Comparison of ENCODE assay signal across 29 cellular contexts in the genomic region with DNA sequence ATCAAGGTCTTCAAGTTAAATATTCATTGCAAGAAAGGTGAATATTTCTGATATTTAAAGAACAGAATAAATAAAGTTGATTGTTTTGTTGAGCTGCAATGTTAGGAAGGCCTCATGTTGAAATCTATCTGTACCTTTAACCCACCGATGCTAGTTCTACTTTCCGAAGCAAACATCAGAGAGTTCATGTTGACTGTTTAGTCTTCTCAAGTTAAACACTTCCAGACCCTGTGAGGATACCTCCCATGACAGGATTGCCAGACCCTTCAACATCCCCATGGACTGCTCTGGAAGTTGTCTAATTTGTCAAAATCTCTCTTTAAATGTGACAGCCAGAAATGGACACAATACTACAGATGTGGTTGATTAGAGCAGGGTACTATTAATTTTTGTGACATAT. TPM values are rescaled to one million over a fixed set of nuclear protein-coding genes. Genes with fewer than 3 reads are reported as not detected.
DNase-seq lines count a peak whose midpoint lies in the region; ATAC-seq, FAIRE-seq and TF ChIP-seq lines count a peak whose summit lies in the region.
"Had no signal": no experiment of that assay in that cellular context is flagged by ENCODE, and none has a peak within 500 bp of the region (broad histone marks: within the 10 kb centered on the region; RNA-seq: fewer than 3 reads in every experiment).

No MANE protein-coding gene starts in this region.

- H3K36me3 Mint-ChIP-seq in astrocyte (ENCODE audit: low read depth, unreplicated experiment) = no peaks in the 10 kb centered on the region
- H3K36me3 Mint-ChIP-seq: activated naive CD4-positive, alpha-beta T cell treated with anti-CD3 and anti-CD28 coated beads, Interleukin-2, amount 10 ng/mL, durations not matched to agents 7 days and 5 days; CD14-positive monocyte; naive B cell had no signal

- intact Hi-C loops in right lobe of liver (cut with DNase I) = no loop called here

- no peak overlapping the region for H3K9ac ChIP-seq in astrocyte (ENCODE audit: low read length)

- no peak overlapping the region for H3K4me3 Mint-ChIP-seq in astrocyte (ENCODE audit: unreplicated experiment)
- H3K4me3 Mint-ChIP-seq: activated naive CD4-positive, alpha-beta T cell treated with anti-CD3 and anti-CD28 coated beads, Interleukin-2, amount 10 ng/mL, durations not matched to agents 7 days and 5 days; activated T-helper 17 cell treated with anti-CD3 and anti-CD28 coated beads, Interleukin-2, amount 50 U/mL, for 72 hours; naive B cell had no signal

- H3K27ac Mint-ChIP-seq in astrocyte (ENCODE audit: unreplicated experiment) = no peak overlapping the region
- H3K27ac Mint-ChIP-seq: activated naive CD4-positive, alpha-beta T cell treated with anti-CD3 and anti-CD28 coated beads, Interleukin-2, amount 10 ng/mL, durations not matched to agents 7 days and 5 days; activated T-helper 17 cell treated with anti-CD3 and anti-CD28 coated beads, Interleukin-2, amount 50 U/mL, for 72 hours; CD14-positive monocyte; naive B cell had no signal

- peak in 3 of 4 donors; percentile 40 to 65 (median 61) for ATAC-seq in right lobe of liver
- ATAC-seq in HG03342 (IDR thresholded peaks at IDR 0.05; ENCODE audit: unreplicated experiment) = no peak
- no peak for ATAC-seq in HG03097 (IDR thresholded peaks at IDR 0.05; ENCODE audit: low FRiP score, unreplicated experiment)
- no peak for ATAC-seq in GM21447 (IDR thresholded peaks at IDR 0.05; ENCODE audit: unreplicated experiment)
- ATAC-seq: activated T-helper 17 cell treated with anti-CD3 and anti-CD28 coated beads, Interleukin-2, amount 50 U/mL, for 72 hours had no signal

- no peaks in the 10 kb centered on the region for H3K9me3 ChIP-seq in astrocyte (ENCODE audit: insufficient read depth, low read depth, low read length)
- no peaks in the 10 kb centered on the region for H3K9me3 ChIP-seq in right lobe of liver
- H3K9me3 ChIP-seq: Caco-2, left ventricle myocardium inferior, tibial nerve had no signal

- peak overlapping the region; percentile 76 for H3K4me2 ChIP-seq in astrocyte (ENCODE audit: low read length)

- H3K36me3 ChIP-seq in astrocyte (ENCODE audit: insufficient read depth, low read length) = no peaks in the 10 kb centered on the region
- H3K36me3 ChIP-seq in right lobe of liver = no peaks in the 10 kb centered on the region
- H3K36me3 ChIP-seq: left ventricle myocardium inferior, tibial nerve had no signal

- H3K79me2 ChIP-seq in astrocyte (ENCODE audit: insufficient read depth, low read length) = peaks cover 84% of the 10 kb centered on the region

- H3K4me1 Mint-ChIP-seq in astrocyte (ENCODE audit: low read depth, unreplicated experiment) = peaks cover 6% of the 10 kb centered on the region

- DNase-seq in NCI-H748 (lab: John Stamatoyannopoulos, UW; ENCODE audit: unreplicated experiment) (peak; percentile 31), astrocyte (ENCODE audit: low read depth) (no peak), right lobe of liver (no peak), kidney tubule cell (ENCODE audit: low spot score) (no peak)
- DNase-seq: activated CD4-positive, alpha-beta T cell treated with anti-CD3 and anti-CD28 coated beads for 4 hours; activated naive CD4-positive, alpha-beta T cell treated with anti-CD3 and anti-CD28 coated beads, Interleukin-2, amount 10 ng/mL, durations not matched to agents 7 days and 5 days; amniotic stem cell; Caco-2; DMS79; effector CD4-positive, alpha-beta T cell; left ventricle myocardium inferior; naive B cell; NCI-H1105; NCI-H1930; NCI-H526 treated with DMSO at 0.1 percent for 48 hours; stimulated activated CD4-positive, alpha-beta T cell treated with anti-CD3 and anti-CD28 coated beads, Interleukin-15, amount 100 ng/mL, for 24 hours; stimulated activated CD4-positive, alpha-beta T cell treated with anti-CD3 and anti-CD28 coated beads, Interleukin-4, amount 100 ng/mL, for 4 hours; T1000 had no signal

- TF ChIP-seq CTCF in astrocyte (IDR thresholded peaks at IDR 0.05; ENCODE audit: insufficient read depth, low read depth, low read length) (no peak), right lobe of liver (IDR thresholded peaks at IDR 0.05) (no peak)

- peaks cover 10% of the 10 kb centered on the region for H4K20me1 ChIP-seq in astrocyte (ENCODE audit: insufficient read depth, low read length)

- H2AFZ ChIP-seq in astrocyte (ENCODE audit: low read depth, low read length) = no peak overlapping the region

- no peak for FAIRE-seq in astrocyte (lab: Jason Lieb, UNC)
- FAIRE-seq: bronchial epithelial cell, G401.6 had no signal

- no peaks in the 10 kb centered on the region for H3K27me3 Mint-ChIP-seq in astrocyte (ENCODE audit: low read depth, unreplicated experiment)

- WGBS in right lobe of liver (ENCODE audit: insufficient coverage, low coverage, low lambda C conversion rate, missing lambda C conversion rate) = 29% methylated on average over 1 of the region's 2 CpGs

- H3K27me3 ChIP-seq in astrocyte (ENCODE audit: insufficient read depth, low read length) = no peaks in the 10 kb centered on the region
- peaks cover 0 to 10% of the 10 kb centered on the region in 2 donors for H3K27me3 ChIP-seq in right lobe of liver

- no peak for TF ChIP-seq POLR2A in right lobe of liver (IDR thresholded peaks at IDR 0.05)

- no peaks in the 10 kb centered on the region for H3K9me3 Mint-ChIP-seq in astrocyte (ENCODE audit: unreplicated experiment)
- H3K9me3 Mint-ChIP-seq: activated naive CD4-positive, alpha-beta T cell treated with anti-CD3 and anti-CD28 coated beads, Interleukin-2, amount 10 ng/mL, durations not matched to agents 7 days and 5 days; activated T-helper 17 cell treated with anti-CD3 and anti-CD28 coated beads, Interleukin-2, amount 50 U/mL, for 72 hours had no signal

- no peaks in the 10 kb centered on the region for H3K4me1 ChIP-seq in astrocyte (ENCODE audit: insufficient read depth, low read length)
- H3K4me1 ChIP-seq in right lobe of liver = no peaks in the 10 kb centered on the region
- H3K4me1 ChIP-seq: Caco-2 had no signal

- no peak overlapping the region for H3K27ac ChIP-seq in astrocyte (ENCODE audit: low read depth, low read length)
- H3K27ac ChIP-seq in right lobe of liver = no peak overlapping the region
- H3K27ac ChIP-seq: epithelial cell of prostate, left ventricle myocardium inferior, VCaP had no signal

- no peak overlapping the region for H3K4me3 ChIP-seq in astrocyte (ENCODE audit: insufficient read depth, low read depth, low read length)
- H3K4me3 ChIP-seq in right lobe of liver = no peak overlapping the region
- H3K4me3 ChIP-seq: left ventricle myocardium inferior, tibial nerve had no signal

RNA-seq across cellular contexts. Expression of a gene that starts 5.3 kb away (rescaled TPM):
- total RNA-seq in astrocyte = 33.4 and 38.3 TPM in 2 replicates
- total RNA-seq in right lobe of liver = 10 to 100 TPM in 5 of 6 experiments, 1 to 10 TPM in 1; 4.2 to 17.8 (median 14.8) TPM
- total RNA-seq: HT-29 had no signal

Comparison
In these comparisons a context has a peak if more than half of its experiments do, and no peak if none do; other contexts are left out.
1. ATAC-seq: peak in right lobe of liver (3 of 4); none in HG03342 (single experiment), HG03097 (single experiment) and GM21447 (single experiment).